Comparison of ENCODE assay signal across 10 cellular contexts in genomic region chr3:48464713-48465221, GRCh38. TPM values are rescaled to one million over a fixed set of nuclear protein-coding genes. Genes with fewer than 3 reads are reported as not detected.
DNase-seq lines count a peak whose midpoint lies in the region; ATAC-seq, FAIRE-seq and TF ChIP-seq lines count a peak whose summit lies in the region.
"Had no signal": no experiment of that assay in that cellular context is flagged by ENCODE, and none has a peak within 500 bp of the region (broad histone marks: within the 10 kb centered on the region; RNA-seq: fewer than 3 reads in every experiment).

No MANE protein-coding gene starts in this region.

- no peak for FAIRE-seq in astrocyte (lab: Jason Lieb, UNC)

- H3K4me3 ChIP-seq in HUES64 (ENCODE audit: low read length) (no peak overlapping the region), astrocyte (ENCODE audit: insufficient read depth, low read depth, low read length) (no peak overlapping the region), lower lobe of right lung (peak overlapping the region; percentile 62), stomach (no peak overlapping the region)

- H3K4me1 ChIP-seq in HUES64 (ENCODE audit: insufficient read depth, low read length) (peaks cover 9% of the 10 kb centered on the region), astrocyte (ENCODE audit: insufficient read depth, low read length) (peaks cover 26% of the 10 kb centered on the region), lower lobe of right lung (peaks cover 51% of the 10 kb centered on the region), stomach (peaks cover 36 to 54% (median 49%) of the 10 kb centered on the region in 4 donors)

- H3K27ac Mint-ChIP-seq in astrocyte (ENCODE audit: unreplicated experiment): peak overlapping the region; percentile 94

- H2AFZ ChIP-seq in astrocyte (ENCODE audit: low read depth, low read length): no peak overlapping the region

- WGBS in HUES64: 94% methylated on average over 17 of the region's 17 CpGs
- 81 to 95% (median 89%) methylated on average over 13 to 17 of the region's 17 CpGs for WGBS in stomach, 5 donors

- H3K9me3 Mint-ChIP-seq in astrocyte (ENCODE audit: unreplicated experiment): no peaks in the 10 kb centered on the region

- H3K4me3 Mint-ChIP-seq in astrocyte (ENCODE audit: unreplicated experiment): no peak overlapping the region

- peak overlapping the region; percentile 87 for H3K4me2 ChIP-seq in astrocyte (ENCODE audit: low read length)

- TF ChIP-seq EP300 in stomach (IDR thresholded peaks at IDR 0.05): no peak

- intact Hi-C loops in lower lobe of right lung (cut with DNase I) (loop anchor here (10.0 kb wide), 1 partner anchor 90 kb away; the partner anchor contains the start of gene PFKFB4), stomach (cut with DNase I; ENCODE audit: low total_unique reads) (loop anchor here (5.0 kb wide), 1 partner anchor 88 kb away; no protein-coding TSS in a partner anchor)

- peaks cover 37% of the 10 kb centered on the region for H3K79me2 ChIP-seq in astrocyte (ENCODE audit: insufficient read depth, low read length)

- H3K9ac ChIP-seq in HUES64 (ENCODE audit: low read depth, low read length) (peak overlapping the region; percentile 23; the same call in 1 of the 2 replicates), astrocyte (ENCODE audit: low read length) (peak overlapping the region; percentile 97)

- H3K36me3 Mint-ChIP-seq in astrocyte (ENCODE audit: low read depth, unreplicated experiment): peaks cover 21% of the 10 kb centered on the region

- H3K27me3 Mint-ChIP-seq in astrocyte (ENCODE audit: low read depth, unreplicated experiment): no peaks in the 10 kb centered on the region

- no peaks in the 10 kb centered on the region for H3K27me3 ChIP-seq in HUES64 (ENCODE audit: insufficient read depth, low read length)
- no peaks in the 10 kb centered on the region for H3K27me3 ChIP-seq in astrocyte (ENCODE audit: insufficient read depth, low read length)
- H3K27me3 ChIP-seq in lower lobe of right lung (ENCODE audit: low read depth): no peaks in the 10 kb centered on the region
- H3K27me3 ChIP-seq in stomach: no peaks in the 10 kb centered on the region

- no peaks in the 10 kb centered on the region for H3K9me3 ChIP-seq in HUES64 (ENCODE audit: insufficient read depth, low read depth, low read length)
- no peaks in the 10 kb centered on the region for H3K9me3 ChIP-seq in astrocyte (ENCODE audit: insufficient read depth, low read depth, low read length)
- no peaks in the 10 kb centered on the region for H3K9me3 ChIP-seq in lower lobe of right lung
- H3K9me3 ChIP-seq in stomach: no peaks in the 10 kb centered on the region

- no peak for TF ChIP-seq CTCF in astrocyte (IDR thresholded peaks at IDR 0.05; ENCODE audit: insufficient read depth, low read depth, low read length)
- no peak for TF ChIP-seq CTCF in lower lobe of right lung (IDR thresholded peaks at IDR 0.05)
- no peak for TF ChIP-seq CTCF in stomach (IDR thresholded peaks at IDR 0.05)

- peaks cover 51% of the 10 kb centered on the region for H3K36me3 ChIP-seq in HUES64 (ENCODE audit: insufficient read depth, low read length)
- peaks cover 23% of the 10 kb centered on the region for H3K36me3 ChIP-seq in astrocyte (ENCODE audit: insufficient read depth, low read length)
- peaks cover 50% of the 10 kb centered on the region for H3K36me3 ChIP-seq in lower lobe of right lung
- H3K36me3 ChIP-seq in stomach: peaks cover 51 to 60% (median 54%) of the 10 kb centered on the region in 4 donors

- TF ChIP-seq POLR2A in stomach (IDR thresholded peaks at IDR 0.05): no peak

- no peak for ATAC-seq in lower lobe of right lung

- H3K27ac ChIP-seq in HUES64 (ENCODE audit: low read depth, low read length): peak overlapping the region; percentile 99; the same call in 1 of the 2 replicates
- H3K27ac ChIP-seq in astrocyte (ENCODE audit: low read depth, low read length): peak overlapping the region; percentile 100
- H3K27ac ChIP-seq in lower lobe of right lung: peak overlapping the region; percentile 100
- peak overlapping the region; percentile 97 to 100 (median 100) for H3K27ac ChIP-seq in stomach

- DNase-seq in astrocyte (ENCODE audit: low read depth) (no peak), lower lobe of right lung (peak; percentile 56), stomach (no peak), AG08395 (ENCODE audit: low spot score) (no peak), NCI-H1105 treated with DMSO at 0.1 percent for 48 hours (lab: John Stamatoyannopoulos, UW) (no peak)
- DNase-seq in activated CD4-positive, alpha-beta T cell treated with anti-CD3 and anti-CD28 coated beads for 1 hour: no peak
- no peak for DNase-seq in stimulated activated CD4-positive, alpha-beta T cell treated with anti-CD3 and anti-CD28 coated beads, Interleukin-4, amount 100 ng/mL, for 4 hours
- DNase-seq: NK-92 treated with Interleukin-12 subunit alpha and Interleukin-12 subunit beta, amount 100 ng/mL, for 24 hours; stimulated activated naive CD4-positive, alpha-beta T cell treated with Interleukin-2 at 50 U/mL for 16 hours had no signal

- H3K4me1 Mint-ChIP-seq in astrocyte (ENCODE audit: low read depth, unreplicated experiment): peaks cover 11% of the 10 kb centered on the region

- H4K20me1 ChIP-seq in astrocyte (ENCODE audit: insufficient read depth, low read length): peaks cover 14% of the 10 kb centered on the region

RNA-seq across cellular contexts. Expression of gene ATRIP, which starts 18.2 kb away (rescaled TPM):
- polyA plus RNA-seq in HUES64 (2013, experiment 1 of 2): 13.5 TPM
- 18.0 TPM for polyA plus RNA-seq in HUES64 (2013, experiment 2 of 2)
- total RNA-seq in astrocyte (6.2 and 6.6 TPM in 2 replicates), lower lobe of right lung (5.9 TPM), stomach (10 to 100 TPM in 2 of 5 donors, 1 to 10 TPM in 3; 2.3 to 34.4 (median 5.5) TPM)
- polyA plus RNA-seq in stomach: 1 to 10 TPM; 2.9 to 5.8 (median 3.2) TPM

RNA-seq across cellular contexts. Expression of gene TMA7, which starts 24.7 kb away (rescaled TPM):
- polyA plus RNA-seq in HUES64 (2013, experiment 1 of 2): 497 TPM
- 539 TPM for polyA plus RNA-seq in HUES64 (2013, experiment 2 of 2)
- total RNA-seq in astrocyte (252 and 272 TPM in 2 replicates), lower lobe of right lung (153 TPM), stomach (100 to 1,000 TPM; 107 to 298 (median 230) TPM)
- 100 to 1,000 TPM; 644 to 702 (median 660) TPM for polyA plus RNA-seq in stomach

RNA-seq across cellular contexts. Expression of gene CCDC51, which starts 24.8 kb away (rescaled TPM):
- 19.0 TPM for polyA plus RNA-seq in HUES64 (2013, experiment 1 of 2)
- polyA plus RNA-seq in HUES64 (2013, experiment 2 of 2): 17.8 TPM
- 16.4 and 16.5 TPM in 2 replicates for total RNA-seq in astrocyte
- total RNA-seq in lower lobe of right lung: 8.6 TPM
- total RNA-seq in stomach: 10 to 100 TPM in 1 of 5 donors, 1 to 10 TPM in 4; 1.8 to 12.5 (median 7.1) TPM
- 10 to 100 TPM in 1 of 3 donors, 1 to 10 TPM in 2; 6.0 to 10.3 (median 9.5) TPM for polyA plus RNA-seq in stomach

RNA-seq across cellular contexts. Expression of gene PLXNB1, which starts 34.9 kb away (rescaled TPM):
- 81.0 TPM for polyA plus RNA-seq in HUES64 (2013, experiment 1 of 2)
- 87.6 TPM for polyA plus RNA-seq in HUES64 (2013, experiment 2 of 2)
- 42.0 and 59.2 TPM in 2 replicates for total RNA-seq in astrocyte
- 94.3 TPM for total RNA-seq in lower lobe of right lung
- 100 to 1,000 TPM in 4 of 5 donors, 10 to 100 TPM in 1; 86.7 to 874 (median 314) TPM for total RNA-seq in stomach
- 100 to 1,000 TPM in 1 of 3 donors, 10 to 100 TPM in 2; 13.9 to 157 (median 45.0) TPM for polyA plus RNA-seq in stomach

RNA-seq across cellular contexts. Expression of gene SHISA5, which starts 39.2 kb away (rescaled TPM):
- polyA plus RNA-seq in HUES64 (2013, experiment 1 of 2): 106 TPM
- 125 TPM for polyA plus RNA-seq in HUES64 (2013, experiment 2 of 2)
- total RNA-seq in astrocyte (333 and 346 TPM in 2 replicates), lower lobe of right lung (187 TPM), stomach (100 to 1,000 TPM in 1 of 5 donors, 10 to 100 TPM in 4; 43.4 to 182 (median 51.8) TPM)
- polyA plus RNA-seq in stomach: 100 to 1,000 TPM in 1 of 3 donors, 10 to 100 TPM in 2; 57.5 to 116 (median 58.7) TPM
